Comparison of ENCODE assay signal across 8 cellular contexts in genomic region chr11:126357055-126357962, GRCh38. TPM values are rescaled to one million over a fixed set of nuclear protein-coding genes. Genes with fewer than 3 reads are reported as not detected.
DNase-seq lines count a peak whose midpoint lies in the region; ATAC-seq and TF ChIP-seq lines count a peak whose summit lies in the region.

No MANE protein-coding gene starts in this region.

- DNase-seq in CD8-positive, alpha-beta memory T cell = no peak
- DNase-seq in RWPE2 (ENCODE audit: low spot score) = no peak
- DNase-seq in fibroblast of pulmonary artery (ENCODE audit: low read depth) = no peak
- DNase-seq in GOT3 (lab: John Stamatoyannopoulos, UW) = no peak

- no peak overlapping the region for H3K9ac ChIP-seq in rectal smooth muscle tissue (ENCODE audit: low read length)

- H3K9me3 Mint-ChIP-seq in CD8-positive, alpha-beta memory T cell = no peaks in the 10 kb centered on the region

- H3K4me1 ChIP-seq in CD8-positive, alpha-beta memory T cell (ENCODE audit: insufficient read depth, low read length) = peaks cover 21% of the 10 kb centered on the region
- H3K4me1 ChIP-seq in RWPE2 (ENCODE audit: insufficient read depth, poor library complexity, severe bottlenecking) = peaks cover 23% of the 10 kb centered on the region
- peaks cover 33% of the 10 kb centered on the region for H3K4me1 ChIP-seq in rectal smooth muscle tissue (ENCODE audit: control insufficient read depth, insufficient read depth, low read length)

- TF ChIP-seq CTCF in RWPE2 (IDR thresholded peaks at IDR 0.05; ENCODE audit: poor library complexity, severe bottlenecking) (no peak), fibroblast of pulmonary artery (IDR thresholded peaks at IDR 0.05; ENCODE audit: low read length, missing control alignments) (no peak)

- no peak overlapping the region for H3K4me3 ChIP-seq in CD8-positive, alpha-beta memory T cell (ENCODE audit: low read length)
- peak overlapping the region; percentile 60 for H3K4me3 ChIP-seq in RWPE2 (ENCODE audit: severe bottlenecking)
- peak overlapping the region; percentile 76 for H3K4me3 ChIP-seq in fibroblast of pulmonary artery (replicated peaks; ENCODE audit: low read depth, low read length)
- H3K4me3 ChIP-seq in rectal smooth muscle tissue (ENCODE audit: low read length) = peak overlapping the region; percentile 93

- H3K27me3 ChIP-seq in CD8-positive, alpha-beta memory T cell (ENCODE audit: insufficient read depth, low read length, poor library complexity, severe bottlenecking) = no peaks in the 10 kb centered on the region
- H3K27me3 ChIP-seq in RWPE2 (ENCODE audit: insufficient read depth, poor library complexity, severe bottlenecking) (no peaks in the 10 kb centered on the region), rectal smooth muscle tissue (ENCODE audit: control insufficient read depth, insufficient read depth, low read length) (no peaks in the 10 kb centered on the region)

- POLR2A ChIA-PET in CD8-positive, alpha-beta memory T cell (lab: Charles Lee) = no interaction called here

- no peaks in the 10 kb centered on the region for H3K9me3 ChIP-seq in CD8-positive, alpha-beta memory T cell (ENCODE audit: low read length)
- no peaks in the 10 kb centered on the region for H3K9me3 ChIP-seq in RWPE2 (ENCODE audit: severe bottlenecking)

- CTCF ChIA-PET in CD8-positive, alpha-beta memory T cell (lab: Charles Lee) = interaction anchor here (1.4 to 1.7 kb wide), 2 partner anchors 9 to 13 kb away, joined by 4 read pairs; no protein-coding TSS in a partner anchor

- peaks cover 0 to 2% (median 0%) of the 10 kb centered on the region in 3 donors for H3K36me3 Mint-ChIP-seq in CD8-positive, alpha-beta memory T cell

- H3K27ac Mint-ChIP-seq in CD8-positive, alpha-beta memory T cell = peak overlapping the region in 7 of 8 donors; percentile 24 to 87 (median 66)

- H3K27ac ChIP-seq in CD8-positive, alpha-beta memory T cell (ENCODE audit: low read depth, low read length) = no peak overlapping the region
- H3K27ac ChIP-seq in RWPE2 (ENCODE audit: poor library complexity, severe bottlenecking) (peak overlapping the region; percentile 94), rectal smooth muscle tissue (ENCODE audit: low read depth, low read length) (peak overlapping the region; percentile 73)

- H3K36me3 ChIP-seq in CD8-positive, alpha-beta memory T cell (ENCODE audit: insufficient read depth, low read length) = no peaks in the 10 kb centered on the region
- H3K36me3 ChIP-seq in RWPE2 (ENCODE audit: low read depth) (peaks cover 20% of the 10 kb centered on the region), rectal smooth muscle tissue (ENCODE audit: control insufficient read depth, insufficient read depth, low read length) (no peaks in the 10 kb centered on the region)

- H3K4me3 Mint-ChIP-seq in CD8-positive, alpha-beta memory T cell = peak overlapping the region; percentile 41 to 92 (median 74)

- ATAC-seq in RWPE2 (ENCODE audit: low read depth) = no peak
- no peak for ATAC-seq in HG03354 (IDR thresholded peaks at IDR 0.05; ENCODE audit: poor library complexity, severe bottlenecking, unreplicated experiment)
- ATAC-seq in HG02852 (IDR thresholded peaks at IDR 0.05; ENCODE audit: unreplicated experiment) = no peak
- no peak for ATAC-seq in esophagus mucosa

- peaks cover 0 to 2% of the 10 kb centered on the region in 2 donors for H3K27me3 Mint-ChIP-seq in CD8-positive, alpha-beta memory T cell

- H3K4me1 Mint-ChIP-seq in CD8-positive, alpha-beta memory T cell = peaks cover 25 to 39% (median 31%) of the 10 kb centered on the region in 3 donors

RNA-seq across cellular contexts. Expression of gene ST3GAL4, which starts 1.8 kb away (rescaled TPM):
- 10 to 100 TPM; 11.0 to 12.5 TPM for total RNA-seq in CD8-positive, alpha-beta memory T cell
- polyA plus RNA-seq in CD8-positive, alpha-beta memory T cell = 8.3 TPM
- total RNA-seq in esophagus mucosa = 54.2 TPM

RNA-seq across cellular contexts. Expression of gene DCPS, which starts 53.4 kb away (rescaled TPM):
- 10 to 100 TPM; 40.0 to 42.4 TPM for total RNA-seq in CD8-positive, alpha-beta memory T cell
- 59.6 TPM for polyA plus RNA-seq in CD8-positive, alpha-beta memory T cell
- 17.4 TPM for total RNA-seq in esophagus mucosa
